Comparison of ENCODE assay signal across 1 cellular context in genomic region chr1:60126733-60127132, GRCh38.
TF ChIP-seq lines count a peak whose summit lies in the region.

No MANE protein-coding gene starts in this region.

TF ChIP-seq in HCT116, 20 proteins besides CTCF, POLR2A, EP300 and RAD21 (continued from another document):
- no peak for TF ChIP-seq FOSL1 (IDR thresholded peaks at IDR 0.05; ENCODE audit: low read depth)
- no peak for TF ChIP-seq JUND (IDR thresholded peaks at IDR 0.05)
- no peak for TF ChIP-seq ZFX (IDR thresholded peaks at IDR 0.05)
- no peak for TF ChIP-seq ELF1 (IDR thresholded peaks at IDR 0.05; ENCODE audit: borderline replicate concordance, low read depth)
- TF ChIP-seq TCF7L2 (IDR thresholded peaks at IDR 0.05; ENCODE audit: borderline replicate concordance, extremely low read depth, insufficient read depth, insufficient read length), result no peak
- no peak for TF ChIP-seq CBX3 (IDR thresholded peaks at IDR 0.05; ENCODE audit: low read depth)
- TF ChIP-seq POLR2AphosphoS5 (IDR thresholded peaks at IDR 0.05; ENCODE audit: low read depth, low read length), result no peak
- TF ChIP-seq REST (IDR thresholded peaks at IDR 0.05; ENCODE audit: low read depth), result no peak
- TF ChIP-seq EZH2phosphoT487 (IDR thresholded peaks at IDR 0.05; ENCODE audit: borderline replicate concordance), result no peak
- no peak for TF ChIP-seq CEBPB (IDR thresholded peaks at IDR 0.05; ENCODE audit: low read depth)
- TF ChIP-seq MAX (IDR thresholded peaks at IDR 0.05), result no peak
